In genomic region chr3:194134757-194135515, GRCh38 we compare ENCODE assay signal across 1 cellular context.
TF ChIP-seq lines count a peak whose summit lies in the region.

No MANE protein-coding gene starts in this region.

TF ChIP-seq in K562, 482 proteins besides CTCF, POLR2A, EP300 and RAD21 (continued from another document and continues in another):
- peak; percentile 49 for TF ChIP-seq CBFA2T2 (conservative IDR thresholded peaks at IDR 0.05)
- TF ChIP-seq ZBTB33 (CRISPR knock-in tag; IDR thresholded peaks at IDR 0.05) = 0 out of 2 replicates have a peak, but pooled peaks have one; percentile 15
- 0 out of 2 replicates have a peak, but pooled peaks have one; percentile 50 for TF ChIP-seq ZBTB40 (IDR thresholded peaks at IDR 0.05)
- no peak for TF ChIP-seq ZBTB40 (CRISPR knock-in tag; IDR thresholded peaks at IDR 0.05)
- TF ChIP-seq EWSR1 (IDR thresholded peaks at IDR 0.05; ENCODE audit: borderline replicate concordance, low read depth, partially characterized antibody) = no peak
- peak; percentile 23 for TF ChIP-seq CHD1 (IDR thresholded peaks at IDR 0.05; ENCODE audit: low read length)
- 0 out of 2 replicates have a peak, but pooled peaks have one; percentile 16 for TF ChIP-seq ZKSCAN1 (IDR thresholded peaks at IDR 0.05; ENCODE audit: low read depth, low read length)
- no peak for TF ChIP-seq LARP7 (IDR thresholded peaks at IDR 0.05)
- TF ChIP-seq HCFC1 (IDR thresholded peaks at IDR 0.05; ENCODE audit: low read depth, low read length) = peak; percentile 8; the same call in 1 of the 2 replicates
- no peak for TF ChIP-seq ZFP36 (IDR thresholded peaks at IDR 0.05; ENCODE audit: low read depth, low read length, partially characterized antibody)
- no peak for TF ChIP-seq ZNF217 (CRISPR knock-in tag; IDR thresholded peaks at IDR 0.05)
- no peak for TF ChIP-seq ZNF274 (IDR thresholded peaks at IDR 0.05; ENCODE audit: borderline replicate concordance, low read depth, low read length)
- TF ChIP-seq MBD1 (CRISPR knock-in tag; IDR thresholded peaks at IDR 0.05) = no peak
- TF ChIP-seq TCF7L2 (IDR thresholded peaks at IDR 0.05; ENCODE audit: low read depth, low read length) = no peak
- TF ChIP-seq ZSCAN32 (CRISPR knock-in tag; IDR thresholded peaks at IDR 0.05) = no peak
- no peak for TF ChIP-seq FOXJ3 (CRISPR knock-in tag; IDR thresholded peaks at IDR 0.05)
- TF ChIP-seq EP400 (IDR thresholded peaks at IDR 0.05) = peak; percentile 92
- no peak for TF ChIP-seq ZNF655 (CRISPR knock-in tag; IDR thresholded peaks at IDR 0.05)
- TF ChIP-seq ZNF449 (CRISPR knock-in tag; IDR thresholded peaks at IDR 0.05) = no peak
- no peak for TF ChIP-seq YBX1 (IDR thresholded peaks at IDR 0.05)
- TF ChIP-seq DIDO1 (tag; IDR thresholded peaks at IDR 0.05; ENCODE audit: low read depth) = peak; percentile 56; the same call in 1 of the 2 replicates
- no peak for TF ChIP-seq GTF2A2 (tag; IDR thresholded peaks at IDR 0.05)
- TF ChIP-seq RBFOX2 (IDR thresholded peaks at IDR 0.05; ENCODE audit: low read depth, low read length) = peak; percentile 77
- TF ChIP-seq ZBTB8A (IDR thresholded peaks at IDR 0.05; ENCODE audit: partially characterized antibody) = no peak
- TF ChIP-seq KDM1A (IDR thresholded peaks at IDR 0.05) = peak in 1 of 2 experiments; percentile 80; a peak in 3 of 4 replicates
- TF ChIP-seq ID3 (CRISPR knock-in tag; IDR thresholded peaks at IDR 0.05) = no peak
- 0 out of 2 replicates have a peak, but pooled peaks have one; percentile 52 for TF ChIP-seq ID3 (tag; IDR thresholded peaks at IDR 0.05)
- no peak for TF ChIP-seq CHAMP1 (IDR thresholded peaks at IDR 0.05)
- TF ChIP-seq HDAC6 (IDR thresholded peaks at IDR 0.05; ENCODE audit: low read depth, low read length) = no peak
- no peak for TF ChIP-seq MAFK (IDR thresholded peaks at IDR 0.05; ENCODE audit: low read length)
- peak; percentile 95 for TF ChIP-seq CXXC5 (CRISPR knock-in tag; IDR thresholded peaks at IDR 0.05)
- 0 out of 6 replicates have a peak, but pooled peaks of 1 of the 3 experiments have one; percentile 35 for TF ChIP-seq ZBTB11 (CRISPR knock-in tag; IDR thresholded peaks at IDR 0.05)
- no peak for TF ChIP-seq CBFB (CRISPR knock-in tag; IDR thresholded peaks at IDR 0.05)
- no peak for TF ChIP-seq HNRNPH1 (optimal IDR thresholded peaks at IDR 0.05; ENCODE audit: low read depth, low read length)
